ENCODE assay signal across 11 cellular contexts in genomic region chr12:108665608-108666202, GRCh38. TPM values are rescaled to one million over a fixed set of nuclear protein-coding genes. Genes with fewer than 3 reads are reported as not detected.
A peak's percentile ranks its signal among the peaks of the same experiment; 100 is the strongest.
DNase-seq lines count a peak whose midpoint lies in the region; ATAC-seq and TF ChIP-seq lines count a peak whose summit lies in the region.
"Had no signal": no experiment of that assay in that cellular context is flagged by ENCODE, and none has a peak within 500 bp of the region (broad histone marks: within the 10 kb centered on the region; RNA-seq: fewer than 3 reads in every experiment).

No MANE protein-coding gene starts in this region.

- DNase-seq in RWPE2 (ENCODE audit: low spot score), result no peak
- DNase-seq in fibroblast of lung (ENCODE audit: low read depth in 2 of 2), result no peak
- DNase-seq in effector CD4-positive, alpha-beta T cell, result no peak
- DNase-seq in GM13977 (ENCODE audit: low spot score), result no peak
- no peak for DNase-seq in CD8-positive, alpha-beta T cell
- DNase-seq: activated CD4-positive, alpha-beta T cell treated with anti-CD3 and anti-CD28 coated beads, Interleukin-2, amount 10 ng/mL, durations not matched to agents 7 days and 5 days; CD8-positive, alpha-beta memory T cell had no signal

- in situ Hi-C loops in GM13977 (cut with MboI; ENCODE audit: low pct_unique_long_range_greater_than_20kb, low sequenced_read_pairs, unreplicated experiment), result loop anchor here (25.0 kb wide), 1 partner anchor 422 kb away; the partner anchor contains the start of genes ALKBH2 and UNG

- peak overlapping the region; percentile 33 to 82 (median 69); a peak in 19 of 22 replicates for H3K9ac ChIP-seq in BLaER1 treated with 17β-estradiol and CSF1 and Interleukin-3, amounts not matched to agents 10 nM and 100 nM
- H3K9ac ChIP-seq in fibroblast of lung (ENCODE audit: insufficient read depth, low read length) (no peak overlapping the region), parathyroid adenoma (no peak overlapping the region)

- no peak for TF ChIP-seq CTCF in RWPE2 (IDR thresholded peaks at IDR 0.05; ENCODE audit: poor library complexity, severe bottlenecking)
- no peak for TF ChIP-seq CTCF in fibroblast of lung (conservative IDR thresholded peaks at IDR 0.05 in 1 of 2, IDR thresholded peaks at IDR 0.05 in 1 of 2; ENCODE audit: low read depth in 1 of 2, low read length in 2 of 2)
- TF ChIP-seq CTCF in parathyroid adenoma (IDR thresholded peaks at IDR 0.05), result no peak
- TF ChIP-seq CTCF in GM13977 (IDR thresholded peaks at IDR 0.05; ENCODE audit: extremely low read depth, insufficient read depth, missing control alignments), result no peak
- TF ChIP-seq CTCF in CD8-positive, alpha-beta T cell (IDR thresholded peaks at IDR 0.05), result no peak

- POLR2A ChIA-PET in CD8-positive, alpha-beta T cell (lab: Charles Lee), result interaction anchor here (1.4 to 2.1 kb wide), 5 partner anchors 32 to 137 kb away, joined by 4 to 10 read pairs (median 8); partner anchors contain the start of genes ISCU, SART3 and SELPLG

- no peak overlapping the region for H3K27ac Mint-ChIP-seq in CD8-positive, alpha-beta T cell
- H3K27ac Mint-ChIP-seq: activated CD4-positive, alpha-beta T cell treated with anti-CD3 and anti-CD28 coated beads, Interleukin-2, amount 10 ng/mL, durations not matched to agents 7 days and 5 days had no signal

- H2AFZ ChIP-seq in fibroblast of lung (ENCODE audit: low read length), result no peak overlapping the region
- H2AFZ ChIP-seq in parathyroid adenoma, result no peak overlapping the region

- H3K9me3 Mint-ChIP-seq in CD8-positive, alpha-beta T cell, result no peaks in the 10 kb centered on the region
- H3K9me3 Mint-ChIP-seq: activated CD4-positive, alpha-beta T cell treated with anti-CD3 and anti-CD28 coated beads, Interleukin-2, amount 10 ng/mL, durations not matched to agents 7 days and 5 days; CD8-positive, alpha-beta memory T cell had no signal

- no peaks in the 10 kb centered on the region for H3K36me3 Mint-ChIP-seq in CD8-positive, alpha-beta T cell
- H3K36me3 Mint-ChIP-seq: CD8-positive, alpha-beta memory T cell had no signal

- H4K20me1 ChIP-seq in BLaER1 treated with 17β-estradiol and CSF1 and Interleukin-3, amounts not matched to agents 10 nM and 100 nM, result peaks cover 0 to 94% (median 0%) of the 10 kb centered on the region in 11 experiments; a peak in 7 of 22 replicates
- peaks cover 1% of the 10 kb centered on the region for H4K20me1 ChIP-seq in fibroblast of lung (ENCODE audit: control insufficient read depth, extremely low read depth, insufficient read depth, low read length)

- peak overlapping the region; percentile 46 to 94 (median 88); a peak in 21 of 22 replicates for H3K27ac ChIP-seq in BLaER1 treated with 17β-estradiol and CSF1 and Interleukin-3, amounts not matched to agents 10 nM and 100 nM
- H3K27ac ChIP-seq in RWPE2 (ENCODE audit: poor library complexity, severe bottlenecking), result peak overlapping the region; percentile 67
- peak overlapping the region; percentile 79 for H3K27ac ChIP-seq in fibroblast of lung (ENCODE audit: insufficient read depth, low read length)
- peak overlapping the region; percentile 78 for H3K27ac ChIP-seq in parathyroid adenoma
- no peak overlapping the region for H3K27ac ChIP-seq in CD8-positive, alpha-beta T cell (ENCODE audit: low read depth, low read length)

- intact Hi-C loops in CD8-positive, alpha-beta T cell (cut with DNase I, micrococcal nuclease), result loop anchor here (1.0 to 10.0 kb wide), 8 partner anchors 25 to 719 kb away; partner anchors contain the start of genes ALKBH2 (in 1 of the 2), CORO1C (in 1 of the 2), SELPLG (in 1 of the 2) and UNG (in 1 of the 2)

- H3K4me3 Mint-ChIP-seq in CD8-positive, alpha-beta T cell, result no peak overlapping the region
- H3K4me3 Mint-ChIP-seq: activated CD4-positive, alpha-beta T cell treated with anti-CD3 and anti-CD28 coated beads, Interleukin-2, amount 10 ng/mL, durations not matched to agents 7 days and 5 days; CD8-positive, alpha-beta memory T cell had no signal

- H3K4me1 Mint-ChIP-seq in CD8-positive, alpha-beta T cell (ENCODE audit: low read depth), result peaks cover 15% of the 10 kb centered on the region

- peaks cover 36 to 62% (median 48%) of the 10 kb centered on the region in 10 experiments for H3K4me1 ChIP-seq in BLaER1 treated with 17β-estradiol and CSF1 and Interleukin-3, amounts not matched to agents 10 nM and 100 nM
- peaks cover 19% of the 10 kb centered on the region for H3K4me1 ChIP-seq in RWPE2 (ENCODE audit: insufficient read depth, poor library complexity, severe bottlenecking)
- H3K4me1 ChIP-seq in fibroblast of lung (ENCODE audit: control insufficient read depth, extremely low read depth, insufficient read depth, low read length), result peaks cover 32% of the 10 kb centered on the region
- H3K4me1 ChIP-seq in parathyroid adenoma, result peaks cover 40% of the 10 kb centered on the region
- H3K4me1 ChIP-seq in CD8-positive, alpha-beta T cell (ENCODE audit: insufficient read depth, low read length), result peaks cover 5% of the 10 kb centered on the region
- H3K4me1 ChIP-seq: HAP-1 had no signal

- H3K4me3 ChIP-seq in BLaER1 treated with 17β-estradiol and CSF1 and Interleukin-3, amounts not matched to agents 10 nM and 100 nM, result no peak overlapping the region
- H3K4me3 ChIP-seq in RWPE2 (ENCODE audit: severe bottlenecking) (no peak overlapping the region), fibroblast of lung (replicated peaks in 1 of 4; ENCODE audit: control extremely low read depth in 1 of 4, insufficient read depth in 1 of 4, low read depth in 3 of 4, low read length in 4 of 4) (no peak overlapping the region), parathyroid adenoma (ENCODE audit: low read depth, low read length) (no peak overlapping the region)
- no peak overlapping the region for H3K4me3 ChIP-seq in CD8-positive, alpha-beta T cell (ENCODE audit: low read depth, low read length)
- H3K4me3 ChIP-seq: HAP-1 had no signal

- CTCF ChIA-PET in CD8-positive, alpha-beta T cell (lab: Charles Lee), result interaction anchor here (0.6 to 13.4 kb wide), 36 partner anchors 8 to 658 kb away, joined by 3 to 418 read pairs (median 5); partner anchors contain the start of genes ALKBH2, ISCU, SART3 and SELPLG

- ATAC-seq in RWPE2 (ENCODE audit: low read depth), result peak; percentile 6; the same call in 1 of the 3 replicates
- ATAC-seq in HG03135 (IDR thresholded peaks at IDR 0.05; ENCODE audit: unreplicated experiment), result no peak
- no peak for ATAC-seq in CD8-positive, alpha-beta T cell

- H3K79me2 ChIP-seq in fibroblast of lung (ENCODE audit: control insufficient read depth, insufficient read depth, low read length) (peaks cover 92% of the 10 kb centered on the region), parathyroid adenoma (peaks cover 20% of the 10 kb centered on the region)

- H3K9me3 ChIP-seq in BLaER1 treated with 17β-estradiol and CSF1 and Interleukin-3, amounts not matched to agents 10 nM and 100 nM (replicated peaks in 1 of 11), result no peaks in the 10 kb centered on the region
- H3K9me3 ChIP-seq in RWPE2 (ENCODE audit: severe bottlenecking) (no peaks in the 10 kb centered on the region), fibroblast of lung (ENCODE audit: control insufficient read depth, insufficient read depth, low read depth, low read length) (no peaks in the 10 kb centered on the region), parathyroid adenoma (ENCODE audit: control insufficient read depth, low read length) (no peaks in the 10 kb centered on the region)
- no peaks in the 10 kb centered on the region for H3K9me3 ChIP-seq in CD8-positive, alpha-beta T cell (ENCODE audit: low read length)
- H3K9me3 ChIP-seq: HAP-1 had no signal

- H3K4me2 ChIP-seq in BLaER1 treated with 17β-estradiol and CSF1 and Interleukin-3, amounts not matched to agents 10 nM and 100 nM, result peak overlapping the region in 10 of 11 experiments; percentile 34 to 90 (median 80); a peak in 17 of 22 replicates
- H3K4me2 ChIP-seq in fibroblast of lung (ENCODE audit: extremely low read depth, insufficient read depth, low read length), result peak overlapping the region; percentile 19
- H3K4me2 ChIP-seq in parathyroid adenoma (ENCODE audit: low read length), result no peak overlapping the region

- no peaks in the 10 kb centered on the region for H3K27me3 Mint-ChIP-seq in CD8-positive, alpha-beta T cell (ENCODE audit: low read depth)
- H3K27me3 Mint-ChIP-seq: activated CD4-positive, alpha-beta T cell treated with anti-CD3 and anti-CD28 coated beads, Interleukin-2, amount 10 ng/mL, durations not matched to agents 7 days and 5 days; CD8-positive, alpha-beta memory T cell had no signal

- no peaks in the 10 kb centered on the region for H3K27me3 ChIP-seq in BLaER1 treated with 17β-estradiol and CSF1 and Interleukin-3, amounts not matched to agents 10 nM and 100 nM
- H3K27me3 ChIP-seq in RWPE2 (ENCODE audit: insufficient read depth, poor library complexity, severe bottlenecking) (no peaks in the 10 kb centered on the region), fibroblast of lung (ENCODE audit: control insufficient read depth, insufficient read depth, low read length) (no peaks in the 10 kb centered on the region), parathyroid adenoma (ENCODE audit: control insufficient read depth, insufficient read depth, low read length) (no peaks in the 10 kb centered on the region)
- H3K27me3 ChIP-seq in CD8-positive, alpha-beta T cell (ENCODE audit: insufficient read depth, low read length), result no peaks in the 10 kb centered on the region

- peaks cover under 1 to 37% (median 12%) of the 10 kb centered on the region in 11 experiments; a peak in 19 of 22 replicates for H3K36me3 ChIP-seq in BLaER1 treated with 17β-estradiol and CSF1 and Interleukin-3, amounts not matched to agents 10 nM and 100 nM
- H3K36me3 ChIP-seq in RWPE2 (ENCODE audit: low read depth), result peaks cover 39% of the 10 kb centered on the region
- peaks cover 3% of the 10 kb centered on the region for H3K36me3 ChIP-seq in fibroblast of lung (ENCODE audit: control insufficient read depth, insufficient read depth, low read length)
- no peaks in the 10 kb centered on the region for H3K36me3 ChIP-seq in parathyroid adenoma (ENCODE audit: control insufficient read depth, insufficient read depth, low read length)
- H3K36me3 ChIP-seq in CD8-positive, alpha-beta T cell (ENCODE audit: insufficient read depth, low read length), result no peaks in the 10 kb centered on the region

RNA-seq across cellular contexts. Expression of gene SELPLG, which starts 32.0 kb away (rescaled TPM):
- total RNA-seq in fibroblast of lung, result 0.51 and 1.5 TPM in 2 replicates
- polyA plus RNA-seq in fibroblast of lung, result 3.0 and 5.3 TPM in 2 replicates
- 3.6 and 4.5 TPM in 2 replicates for polyA plus RNA-seq in fibroblast of lung (2012)
- 3.6 and 9.7 TPM in 2 replicates for polyA minus RNA-seq in fibroblast of lung (ENCODE audit: low replicate concordance)
- 10 to 100 TPM; 30.4 to 32.3 TPM for total RNA-seq in CD8-positive, alpha-beta T cell

Comparison
In these comparisons a context has a peak if more than half of its experiments do, and no peak if none do; other contexts are left out.
1. H3K9ac ChIP-seq: peak in BLaER1 treated with 17β-estradiol and CSF1 and Interleukin-3, amounts not matched to agents 10 nM and 100 nM (11 of 11); none in fibroblast of lung (single experiment) and parathyroid adenoma (single experiment).
2. RNA of gene SELPLG, which starts 32.0 kb away (total RNA-seq): 30.4 to 32.3 TPM in CD8-positive, alpha-beta T cell; 0.51 to 1.5 TPM in fibroblast of lung; every median in the first group is over 10 times any median in the second.